In genomic region chr2:145741161-145741560, GRCh38 we compare ENCODE assay signal across 23 cellular contexts.
"Had no signal": no experiment of that assay in that cellular context is flagged by ENCODE, and none has a peak within 500 bp of the region (broad histone marks: within the 10 kb centered on the region; RNA-seq: fewer than 3 reads in every experiment).

No MANE protein-coding gene starts in this region.

- H3K27ac ChIP-seq: esophagus squamous epithelium, heart left ventricle, neutrophil, psoas muscle, right lobe of liver, tibial artery, upper lobe of left lung, uterus had no signal

- H3K27me3 Mint-ChIP-seq: effector memory CD8-positive, alpha-beta T cell; naive thymus-derived CD4-positive, alpha-beta T cell had no signal

- H3K9me3 Mint-ChIP-seq: effector memory CD8-positive, alpha-beta T cell; nephron progenitor cell had no signal

- H3K4me3 Mint-ChIP-seq: effector memory CD8-positive, alpha-beta T cell; naive thymus-derived CD4-positive, alpha-beta T cell; nephron progenitor cell had no signal

- DNase-seq: effector memory CD8-positive, alpha-beta T cell; esophagus squamous epithelium; heart left ventricle; hippocampal formation; left colon; left ventricle myocardium superior; mesenchymal stem cell; midbrain; naive thymus-derived CD4-positive, alpha-beta T cell; nephron progenitor cell; psoas muscle; retina; right lobe of liver; spleen; stimulated activated CD4-positive, alpha-beta T cell treated with anti-CD3 and anti-CD28 coated beads, Interleukin-15, amount 100 ng/mL, for 24 hours; stimulated activated CD4-positive, alpha-beta T cell treated with anti-CD3 and anti-CD28 coated beads, Interleukin-1b, Interleukin-23, amount 100 ng/mL, for 48 hours; stimulated activated CD4-positive, alpha-beta T cell treated with anti-CD3 and anti-CD28 coated beads, Interleukin-4, amount 100 ng/mL, for 4 hours; stimulated activated naive CD4-positive, alpha-beta T cell; tibial artery; upper lobe of left lung; uterus had no signal

- ATAC-seq: effector memory CD8-positive, alpha-beta T cell; heart left ventricle; left colon; left ventricle myocardium superior; naive thymus-derived CD4-positive, alpha-beta T cell; right lobe of liver had no signal

- H3K36me3 ChIP-seq: esophagus squamous epithelium, heart left ventricle, neutrophil, right lobe of liver, spleen, tibial artery, upper lobe of left lung, uterus had no signal

- H3K27me3 ChIP-seq: esophagus squamous epithelium, heart left ventricle, neutrophil, right lobe of liver, spleen, tibial artery, upper lobe of left lung, uterus had no signal

- H3K4me1 ChIP-seq: psoas muscle, right lobe of liver, tibial artery, upper lobe of left lung, uterus had no signal

- H3K4me3 ChIP-seq: esophagus squamous epithelium, heart left ventricle, lung, psoas muscle, right lobe of liver, spleen, tibial artery, upper lobe of left lung, uterus had no signal

- H3K36me3 Mint-ChIP-seq: naive thymus-derived CD4-positive, alpha-beta T cell had no signal

- H3K9me3 ChIP-seq: esophagus squamous epithelium, heart left ventricle, neutrophil, psoas muscle, right lobe of liver, spleen, tibial artery, upper lobe of left lung, uterus had no signal

- H3K27ac Mint-ChIP-seq: effector memory CD8-positive, alpha-beta T cell; naive thymus-derived CD4-positive, alpha-beta T cell; nephron progenitor cell had no signal

- H3K4me1 Mint-ChIP-seq: nephron progenitor cell had no signal
